In the genomic region with DNA sequence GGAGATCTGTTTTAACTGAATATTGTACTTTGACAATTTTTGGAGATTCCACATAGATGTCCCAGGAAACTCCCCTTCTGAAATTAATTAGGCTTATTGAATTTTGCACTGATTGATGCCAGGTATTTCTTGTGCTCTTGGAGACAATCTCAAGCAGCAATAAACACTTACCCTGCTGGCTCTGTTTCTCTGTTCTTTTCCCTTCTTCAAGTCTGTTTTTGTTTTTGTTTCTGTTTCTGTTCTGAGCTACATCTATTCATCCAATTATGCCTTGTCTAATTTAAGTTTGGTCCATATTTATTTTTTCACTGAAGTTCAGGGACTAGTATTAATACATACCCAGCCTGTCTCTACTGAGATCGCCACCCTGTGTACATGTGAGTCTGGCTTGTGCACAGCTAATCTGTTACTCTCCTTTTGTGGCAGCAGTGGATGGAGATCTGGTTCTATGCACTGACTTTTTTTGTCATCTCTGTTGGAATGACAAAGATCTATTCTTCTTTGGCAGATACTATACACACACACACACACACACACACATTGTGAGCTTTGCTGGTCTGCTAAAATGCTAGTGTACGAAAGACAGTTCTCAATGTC, we compare ENCODE assay signal across 21 cellular contexts. TPM values are rescaled to one million over a fixed set of nuclear protein-coding genes. Genes with fewer than 3 reads are reported as not detected.
DNase-seq lines count a peak whose midpoint lies in the region; ATAC-seq and TF ChIP-seq lines count a peak whose summit lies in the region.
"Had no signal": no experiment of that assay in that cellular context is flagged by ENCODE, and none has a peak within 500 bp of the region (broad histone marks: within the 10 kb centered on the region; RNA-seq: fewer than 3 reads in every experiment).

No MANE protein-coding gene starts in this region.

- intact Hi-C loops in esophagus squamous epithelium (cut with DNase I), result no loop called here

- TF ChIP-seq CTCF in epithelial cell of proximal tubule (conservative IDR thresholded peaks at IDR 0.05; ENCODE audit: low read depth, low read length), result peak; percentile 7
- TF ChIP-seq CTCF in esophagus squamous epithelium (IDR thresholded peaks at IDR 0.05), result no peak
- TF ChIP-seq CTCF in GM20000 (IDR thresholded peaks at IDR 0.05; ENCODE audit: extremely low read depth, missing control alignments), result no peak

- no peak overlapping the region for H3K27ac ChIP-seq in ACC112 (ENCODE audit: low read depth, low read length)
- H3K27ac ChIP-seq in esophagus squamous epithelium, result no peak overlapping the region
- H3K27ac ChIP-seq: right atrium auricular region, RWPE1, thyroid gland had no signal

- H3K4me1 ChIP-seq in ACC112 (ENCODE audit: control insufficient read depth, insufficient read depth, low read length, unreplicated experiment) (no peaks in the 10 kb centered on the region), esophagus squamous epithelium (peaks cover 0 to 6% (median 0%) of the 10 kb centered on the region in 3 donors)
- H3K4me1 ChIP-seq: right atrium auricular region, thyroid gland had no signal

- peaks cover 0 to 22% (median 8%) of the 10 kb centered on the region in 3 donors for H3K9me3 ChIP-seq in esophagus squamous epithelium
- H3K9me3 ChIP-seq: thyroid gland had no signal

- H3K4me3 ChIP-seq in ACC112 (ENCODE audit: low read depth, low read length) (peak overlapping the region; percentile 15; the same call in 1 of the 2 replicates), epithelial cell of proximal tubule (ENCODE audit: low read depth, low read length) (no peak overlapping the region), esophagus squamous epithelium (no peak overlapping the region)
- H3K4me3 ChIP-seq: lung, right atrium auricular region, thyroid gland had no signal

- no peak for TF ChIP-seq POLR2A in esophagus squamous epithelium (IDR thresholded peaks at IDR 0.05)

- H3K27me3 ChIP-seq in ACC112 (ENCODE audit: insufficient read depth, low read length) (no peaks in the 10 kb centered on the region), esophagus squamous epithelium (no peaks in the 10 kb centered on the region)
- H3K27me3 ChIP-seq: right atrium auricular region, thyroid gland had no signal

- H2AFZ ChIP-seq in ACC112 (ENCODE audit: low read length, unreplicated experiment), result peak overlapping the region; percentile 41

- H3K79me2 ChIP-seq in ACC112 (ENCODE audit: control insufficient read depth, insufficient read depth, low read length, unreplicated experiment), result no peaks in the 10 kb centered on the region

- ATAC-seq in GM19324 (IDR thresholded peaks at IDR 0.05; ENCODE audit: low FRiP score, unreplicated experiment) (peak; percentile 51), HG03196 (IDR thresholded peaks at IDR 0.05; ENCODE audit: unreplicated experiment) (peak; percentile 45)
- ATAC-seq: HCT116 had no signal

- DNase-seq in epithelial cell of proximal tubule (ENCODE audit: low read depth), result no peak
- DNase-seq in esophagus squamous epithelium (lab: John Stamatoyannopoulos, UW), result no peak
- DNase-seq in NCI-H748 treated with DMSO at 0.1 percent for 48 hours (lab: John Stamatoyannopoulos, UW), result no peak
- DNase-seq in GM03348 (ENCODE audit: low spot score), result no peak
- no peak for DNase-seq in GM20000 (ENCODE audit: low spot score)
- DNase-seq: activated CD4-positive, alpha-beta T cell treated with anti-CD3 and anti-CD28 coated beads, Interleukin-2, amount 50 U/mL, for 1 hour; endodermal cell; GDM1; NCI-H2081; stimulated activated CD4-positive, alpha-beta T cell treated with anti-CD3 and anti-CD28 coated beads, Interleukin-1b, Interleukin-23, amount 100 ng/mL, for 48 hours; thyroid gland had no signal

- WGBS in esophagus squamous epithelium, 2 donors, result 71 to 88% methylated on average over 2 of the region's 2 CpGs

- no peaks in the 10 kb centered on the region for H3K36me3 ChIP-seq in ACC112 (ENCODE audit: insufficient read depth, low read length)
- no peaks in the 10 kb centered on the region for H3K36me3 ChIP-seq in esophagus squamous epithelium
- H3K36me3 ChIP-seq: right atrium auricular region, thyroid gland had no signal

RNA-seq across cellular contexts. Expression of gene IL22RA2, which starts 51.9 kb away (rescaled TPM):
- total RNA-seq in epithelial cell of proximal tubule, result not detected in 2 replicates
- not detected for total RNA-seq in esophagus squamous epithelium
- total RNA-seq: endodermal cell, frontal cortex, HT1080, M059J, right atrium auricular region, thyroid gland had no signal
